In genomic region chr10:94639902-94640301, GRCh38 we compare ENCODE assay signal across 31 cellular contexts. TPM values are rescaled to one million over a fixed set of nuclear protein-coding genes. Genes with fewer than 3 reads are reported as not detected.
"Had no signal": no experiment of that assay in that cellular context is flagged by ENCODE, and none has a peak within 500 bp of the region (broad histone marks: within the 10 kb centered on the region; RNA-seq: fewer than 3 reads in every experiment).

No MANE protein-coding gene starts in this region.

- ATAC-seq: natural killer cell; stimulated activated naive B cell treated with anti-CD40 and anti-IgM and Interleukin-4, amounts not matched to agents 10 μg/mL and 1 μg/mL and 100 μg/mL, for 72 hours; stimulated activated naive CD8-positive, alpha-beta T cell treated with anti-CD3 and anti-CD28 coated beads, Interleukin-15, Interleukin-2, amounts not matched to agents 100 U/mL and 50 U/mL, for 24 hours; upper lobe of right lung had no signal

- H3K9me3 ChIP-seq: ovary, testis, thyroid gland, upper lobe of right lung, uterus had no signal

- H3K4me3 Mint-ChIP-seq: mesothelial cell of epicardium; natural killer cell; nephron progenitor cell; neural progenitor cell; stimulated activated naive B cell treated with anti-CD40 and anti-IgM and Interleukin-4, amounts not matched to agents 10 μg/mL and 1 μg/mL and 100 μg/mL, for 72 hours had no signal

- H2AFZ ChIP-seq: neural progenitor cell had no signal

- H3K36me3 ChIP-seq: left ventricle myocardium inferior, neural progenitor cell, ovary, right atrium auricular region, right lobe of liver, stomach, thyroid gland, transverse colon, upper lobe of right lung, uterus had no signal

- H3K36me3 Mint-ChIP-seq: natural killer cell had no signal

- H3K27me3 Mint-ChIP-seq: progenitor cell of endocrine pancreas had no signal

- H3K4me2 ChIP-seq: neural progenitor cell had no signal

- H3K27me3 ChIP-seq: neural progenitor cell, ovary, right atrium auricular region, right lobe of liver, stomach, testis, thyroid gland, transverse colon, upper lobe of right lung, uterus had no signal

- DNase-seq: hippocampal formation; islet precursor cell; left ventricle myocardium inferior; mesendoderm; naive B cell; natural killer cell; nephron progenitor cell; ovary; right lobe of liver; stimulated activated CD4-positive, alpha-beta T cell treated with anti-CD3 and anti-CD28 coated beads, Interleukin-12 subunit alpha, Interleukin-12 subunit beta, amount 100 ng/mL, for 4 hours; stimulated activated CD4-positive, alpha-beta T cell treated with anti-CD3 and anti-CD28 coated beads, Interleukin-15, amount 100 ng/mL, for 24 hours; stimulated activated CD4-positive, alpha-beta T cell treated with anti-CD3 and anti-CD28 coated beads, Interleukin-2, amount 100 ng/mL, for 24 hours; stimulated activated CD4-positive, alpha-beta T cell treated with anti-CD3 and anti-CD28 coated beads, Interleukin-4, amount 100 ng/mL, for 1 hour; stimulated activated naive B cell treated with anti-CD40 and anti-IgM and Interleukin-4, amounts not matched to agents 10 μg/mL and 1 μg/mL and 100 μg/mL, for 72 hours; stimulated activated naive CD8-positive, alpha-beta T cell treated with anti-CD3 and anti-CD28 coated beads, Interleukin-15, Interleukin-2, amounts not matched to agents 100 U/mL and 50 U/mL, for 24 hours; stomach; testis; thyroid gland; transverse colon; upper lobe of right lung; uterus had no signal

- H3K27ac ChIP-seq: left ventricle myocardium inferior, neural progenitor cell, ovary, right atrium auricular region, right lobe of liver, stomach, testis, thyroid gland, transverse colon, upper lobe of right lung, uterus had no signal

- H3K9ac ChIP-seq: neural progenitor cell had no signal

- H3K4me1 ChIP-seq: left ventricle myocardium inferior, neural progenitor cell, right atrium auricular region, stomach, testis, thyroid gland, upper lobe of right lung, uterus had no signal

- H3K4me1 Mint-ChIP-seq: naive B cell, natural killer cell, nephron progenitor cell, neural progenitor cell had no signal

- H3K27ac Mint-ChIP-seq: mesothelial cell of epicardium; naive B cell; natural killer cell; nephron progenitor cell; neural progenitor cell; progenitor cell of endocrine pancreas; stimulated activated naive B cell treated with anti-CD40 and anti-IgM and Interleukin-4, amounts not matched to agents 10 μg/mL and 1 μg/mL and 100 μg/mL, for 72 hours had no signal

- H3K4me3 ChIP-seq: left ventricle myocardium inferior, lung, neural progenitor cell, ovary, right atrium auricular region, right lobe of liver, stomach, testis, thyroid gland, transverse colon, upper lobe of right lung, uterus had no signal

RNA-seq across cellular contexts. Expression of gene CYP2C18, which starts 43.6 kb away (rescaled TPM):
- total RNA-seq: kidney epithelial cell, left ventricle myocardium inferior, mesothelial cell of epicardium, mononuclear cell, natural killer cell, omental fat pad, progenitor cell of endocrine pancreas, pulmonary artery endothelial cell, right atrium auricular region, skeletal muscle tissue, thyroid gland, uterus had no signal
- polyA plus RNA-seq: ovary had no signal
